In genomic region chr4:109930469-109930868, GRCh38 we compare ENCODE assay signal across 1 cellular context.
TF ChIP-seq lines count a peak whose summit lies in the region.

No MANE protein-coding gene starts in this region.

TF ChIP-seq in H1, 55 proteins besides CTCF, POLR2A, EP300 and RAD21:
- TF ChIP-seq MAFK (IDR thresholded peaks at IDR 0.05; ENCODE audit: low read depth, low read length) (no peak), KDM5A (IDR thresholded peaks at IDR 0.05; ENCODE audit: low read length) (no peak), TAF7 (optimal IDR thresholded peaks at IDR 0.05; ENCODE audit: borderline replicate concordance, low read depth, low read length) (no peak), BACH1 (IDR thresholded peaks at IDR 0.05; ENCODE audit: low read length) (no peak), NANOG (IDR thresholded peaks at IDR 0.05; ENCODE audit: insufficient read depth, low read depth, low read length, poor library complexity, severe bottlenecking) (no peak), TEAD4 (IDR thresholded peaks at IDR 0.05; ENCODE audit: low read depth, low read length) (no peak), GABPA (IDR thresholded peaks at IDR 0.05; ENCODE audit: borderline replicate concordance, insufficient read depth, low read length) (no peak), CBX8 (IDR thresholded peaks at IDR 0.05; ENCODE audit: borderline replicate concordance, low read depth, low read length) (no peak), SP1 (IDR thresholded peaks at IDR 0.05; ENCODE audit: low read depth, low read length) (no peak), BCL11A (IDR thresholded peaks at IDR 0.05; ENCODE audit: low read depth in 2 of 2, low read length in 2 of 2) (no peak), CHD7 (IDR thresholded peaks at IDR 0.05; ENCODE audit: insufficient replicate concordance, low read length) (no peak), SRF (IDR thresholded peaks at IDR 0.05; ENCODE audit: low read depth, low read length) (no peak), USF2 (IDR thresholded peaks at IDR 0.05; ENCODE audit: low read length) (no peak), MAX (IDR thresholded peaks at IDR 0.05) (no peak), HDAC2 (IDR thresholded peaks at IDR 0.05; ENCODE audit: borderline replicate concordance in 1 of 2, low read depth in 2 of 2, low read length in 2 of 2) (no peak)
